7 cellular contexts compared by ENCODE assay signal in genomic region chr20:59783020-59784010, GRCh38.
DNase-seq lines count a peak whose midpoint lies in the region; ATAC-seq, FAIRE-seq and TF ChIP-seq lines count a peak whose summit lies in the region.

No MANE protein-coding gene starts in this region.

- H3K27ac ChIP-seq in GM12878 (ENCODE audit: control insufficient read depth, insufficient read depth), result no peak overlapping the region

- in situ Hi-C loops in GM12878 (cut with MboI), result loop anchor here (25.0 kb wide), 1 partner anchor 1554 kb away; no protein-coding TSS in a partner anchor

- H3K4me1 ChIP-seq in GM12878 (ENCODE audit: control insufficient read depth, insufficient read depth, low read length), result no peaks in the 10 kb centered on the region

- peak; percentile 43 for ATAC-seq in HG02678 (IDR thresholded peaks at IDR 0.05; ENCODE audit: unreplicated experiment)
- ATAC-seq in GM12878, result peak; percentile 89
- ATAC-seq in GM21786 (IDR thresholded peaks at IDR 0.05; ENCODE audit: unreplicated experiment), result no peak

- no peak overlapping the region for H3K4me3 ChIP-seq in GM12878

- intact Hi-C loops in GM12878 (cut with micrococcal nuclease; ENCODE audit: unreplicated experiment), result loop anchor here (1.0 to 2.0 kb wide), 2 partner anchors 33 to 67 kb away; no protein-coding TSS in a partner anchor

- no peaks in the 10 kb centered on the region for H3K36me3 ChIP-seq in GM12878 (ENCODE audit: control insufficient read depth in 2 of 2, insufficient read depth in 2 of 2, low read length in 1 of 2)

- no peak overlapping the region for H2AFZ ChIP-seq in GM12878 (ENCODE audit: control insufficient read depth, low read depth, low read length)

- TF ChIP-seq EP300 in GM12878 (IDR thresholded peaks at IDR 0.05; ENCODE audit: borderline replicate concordance in 1 of 2, control insufficient read depth in 1 of 2, low read depth in 2 of 2, low read length in 2 of 2), result no peak

- peak; percentile 62 for DNase-seq in Daoy (ENCODE audit: low read depth)
- DNase-seq in NCI-H748 treated with DMSO at 0.1 percent for 48 hours (lab: John Stamatoyannopoulos, UW), result peak; percentile 30
- no peak for DNase-seq in GM12878 (ENCODE audit: low read depth, low spot score)
- DNase-seq in iPS DF 4.7 (ENCODE audit: extremely low read depth, low spot score), result peak; percentile 66
- peak; percentile 37 for DNase-seq in stimulated activated CD4-positive, alpha-beta T cell treated with anti-CD3 and anti-CD28 coated beads, Interleukin-1b, Interleukin-23, amount 100 ng/mL, for 48 hours

- H3K4me2 ChIP-seq in GM12878 (ENCODE audit: control insufficient read depth, insufficient read depth), result no peak overlapping the region

- TF ChIP-seq CTCF in GM12878 (IDR thresholded peaks at IDR 0.05 in 2 of 3, conservative IDR thresholded peaks at IDR 0.05 in 1 of 3; ENCODE audit: control insufficient read depth in 2 of 3, extremely low read depth in 1 of 3, insufficient read depth in 1 of 3, low read depth in 3 of 3, low read length in 3 of 3), result peak; percentile 81 to 96 (median 95)

- peak; percentile 86 for TF ChIP-seq RAD21 in GM12878 (IDR thresholded peaks at IDR 0.05; ENCODE audit: insufficient read depth, low read depth, low read length)

- SMC1A ChIA-PET in GM12878 (lab: Charles Lee; ENCODE audit: uncharacterized antibody, unreplicated experiment), result interaction anchor here (1.2 to 3.6 kb wide), 6 partner anchors 13 to 69 kb away, joined by 4 to 32 read pairs (median 8); no protein-coding TSS in a partner anchor

- TF ChIP-seq POLR2A in GM12878 (IDR thresholded peaks at IDR 0.05; ENCODE audit: low read depth, low read length), result no peak

- H3K27me3 ChIP-seq in GM12878 (replicated peaks in 1 of 2; ENCODE audit: control insufficient read depth in 2 of 2, insufficient read depth in 2 of 2, low read length in 1 of 2), result no peaks in the 10 kb centered on the region

- BruUV-seq in GM12878 (replicated peaks; lab: Mats Ljungman, UMichigan), result no TSS peak

- no peaks in the 10 kb centered on the region for H4K20me1 ChIP-seq in GM12878 (ENCODE audit: control insufficient read depth, insufficient read depth)

- no peaks in the 10 kb centered on the region for H3K9me3 ChIP-seq in GM12878 (replicated peaks; ENCODE audit: control insufficient read depth, insufficient read depth, low read length)

- RAD21 ChIA-PET in GM12878 (lab: Charles Lee; ENCODE audit: unreplicated experiment), result interaction anchor here (0.6 to 4.7 kb wide), 8 partner anchors 9 to 130 kb away, joined by 3 to 74 read pairs (median 4); no protein-coding TSS in a partner anchor

- CTCF ChIA-PET in GM12878 (lab: Yijun Ruan, JAX), result interaction anchor here (0.6 to 8.4 kb wide), 12 partner anchors 10 to 267 kb away, joined by 3 to 174 read pairs (median 4); no protein-coding TSS in a partner anchor

- WGBS in GM12878 (ENCODE audit: insufficient coverage, insufficient replicate concordance, low lambda C conversion rate, missing lambda C conversion rate), result 25% methylated on average over 19 of the region's 19 CpGs

- no peaks in the 10 kb centered on the region for H3K79me2 ChIP-seq in GM12878 (ENCODE audit: control insufficient read depth, insufficient read depth, low read length)

- FAIRE-seq in GM12878 (lab: Jason Lieb, UNC), result peak; percentile 75

- POLR2A ChIA-PET in GM12878 (lab: Charles Lee), result interaction anchor here (1.0 kb wide), 1 partner anchor 67 kb away, joined by 4 read pairs; no protein-coding TSS in a partner anchor

- no peak overlapping the region for H3K9ac ChIP-seq in GM12878 (ENCODE audit: control insufficient read depth, insufficient read depth, low read length)

TF ChIP-seq in GM12878, 131 proteins besides CTCF, POLR2A, EP300 and RAD21:
- TF ChIP-seq IRF4 (IDR thresholded peaks at IDR 0.05; ENCODE audit: low read depth, low read length), result 0 out of 2 replicates have a peak, but pooled peaks have one; percentile 27
- no peak for TF ChIP-seq ETV6 (conservative IDR thresholded peaks at IDR 0.05 in 1 of 2, IDR thresholded peaks at IDR 0.05 in 1 of 2; ENCODE audit: borderline replicate concordance in 1 of 2, low read depth in 1 of 2)
- peak; percentile 35; the same call in 1 of the 3 replicates for TF ChIP-seq POU2F2 (IDR thresholded peaks at IDR 0.05; ENCODE audit: borderline replicate concordance, low read depth, low read length)
- TF ChIP-seq SMC3 (IDR thresholded peaks at IDR 0.05; ENCODE audit: borderline replicate concordance, low read length), result peak; percentile 85
- peak; percentile 47; the same call in 1 of the 2 replicates for TF ChIP-seq YY1 (IDR thresholded peaks at IDR 0.05; ENCODE audit: low read depth, low read length)
